8 cellular contexts compared by ENCODE assay signal in the genomic region with DNA sequence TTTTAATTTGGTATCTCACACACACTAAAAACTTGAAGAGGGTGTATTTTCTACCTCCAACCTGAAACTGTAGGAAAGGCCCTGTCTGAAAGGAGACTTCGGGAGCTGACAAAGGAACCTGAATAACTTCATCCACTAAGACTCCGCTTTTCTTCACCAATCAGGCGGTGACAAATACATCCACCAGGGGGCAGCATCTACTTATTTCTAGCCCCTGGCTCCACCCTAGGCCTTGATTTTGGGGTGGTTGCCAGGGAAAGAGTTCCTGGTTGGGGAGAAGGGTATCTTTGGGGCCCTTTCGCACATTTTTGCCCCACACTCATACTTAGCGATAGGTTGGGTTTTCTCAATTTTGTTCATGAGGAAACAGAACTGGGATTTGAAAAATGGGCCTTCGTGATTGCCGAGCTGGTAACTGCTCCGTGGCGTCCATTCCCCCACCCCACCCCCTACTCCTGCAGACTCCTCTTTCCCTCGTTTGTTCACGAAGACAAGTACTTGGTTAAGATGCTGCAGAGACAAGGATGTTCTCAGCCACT. TPM values are rescaled to one million over a fixed set of nuclear protein-coding genes. Genes with fewer than 3 reads are reported as not detected.
A peak's percentile ranks its signal among the peaks of the same experiment; 100 is the strongest.
DNase-seq lines count a peak whose midpoint lies in the region; ATAC-seq and TF ChIP-seq lines count a peak whose summit lies in the region.

No MANE protein-coding gene starts in this region.

- peak; percentile 72 for ATAC-seq in SK-N-SH treated with all-trans-retinoic acid at 6 μM for 48 hours
- no peak for ATAC-seq in GM21528 (IDR thresholded peaks at IDR 0.05; ENCODE audit: low FRiP score, unreplicated experiment)

- no peaks in the 10 kb centered on the region for H3K9me3 Mint-ChIP-seq in activated naive CD4-positive, alpha-beta T cell treated with anti-CD3 and anti-CD28 coated beads, Interleukin-2, amount 50 U/mL, for 24 hours
- no peaks in the 10 kb centered on the region for H3K9me3 Mint-ChIP-seq in osteocyte (ENCODE audit: unreplicated experiment)

- TF ChIP-seq CTCF in NB4 (IDR thresholded peaks at IDR 0.05; ENCODE audit: low read depth, low read length) (peak; percentile 77), osteocyte (IDR thresholded peaks at IDR 0.05) (peak; percentile 95), testis (IDR thresholded peaks at IDR 0.05) (peak; percentile 96 to 99 (median 99))

- peaks cover 5% of the 10 kb centered on the region for H3K4me1 ChIP-seq in testis

- no peak overlapping the region for H3K4me3 Mint-ChIP-seq in activated naive CD4-positive, alpha-beta T cell treated with anti-CD3 and anti-CD28 coated beads, Interleukin-2, amount 50 U/mL, for 24 hours
- H3K4me3 Mint-ChIP-seq in osteocyte (ENCODE audit: unreplicated experiment) = no peak overlapping the region

- peak overlapping the region; percentile 62 for H3K27ac Mint-ChIP-seq in activated naive CD4-positive, alpha-beta T cell treated with anti-CD3 and anti-CD28 coated beads, Interleukin-2, amount 50 U/mL, for 24 hours
- H3K27ac Mint-ChIP-seq in osteocyte (ENCODE audit: unreplicated experiment) = peak overlapping the region; percentile 71

- intact Hi-C loops in testis (cut with DNase I; ENCODE audit: low total_unique reads) = loop anchor here (2.0 kb wide), 1 partner anchor 89 kb away; a partner anchor contains a TSS

- no peaks in the 10 kb centered on the region for H3K9me3 ChIP-seq in testis

- H3K27ac ChIP-seq in testis = peak overlapping the region; percentile 7 to 36

- no peak for TF ChIP-seq POLR2A in NB4 (IDR thresholded peaks at IDR 0.05; ENCODE audit: extremely low read depth, insufficient read length)
- TF ChIP-seq POLR2A in testis (IDR thresholded peaks at IDR 0.05) = no peak

- peaks cover 30% of the 10 kb centered on the region for H3K4me1 Mint-ChIP-seq in activated naive CD4-positive, alpha-beta T cell treated with anti-CD3 and anti-CD28 coated beads, Interleukin-2, amount 50 U/mL, for 24 hours
- H3K4me1 Mint-ChIP-seq in osteocyte (ENCODE audit: unreplicated experiment) = peaks cover 17% of the 10 kb centered on the region

- WGBS in testis, 2 donors = 21 to 22% methylated on average over 11 of the region's 11 CpGs

- DNase-seq in EL (peak; percentile 89), NB4 (ENCODE audit: low read depth) (peak; percentile 85), globus pallidus (ENCODE audit: low spot score) (peak; percentile 90), osteocyte (ENCODE audit: extremely low spot score, unreplicated experiment) (peak; percentile 95), testis (peak; percentile 97)

- no peaks in the 10 kb centered on the region for H3K27me3 ChIP-seq in testis

- H3K36me3 Mint-ChIP-seq in activated naive CD4-positive, alpha-beta T cell treated with anti-CD3 and anti-CD28 coated beads, Interleukin-2, amount 50 U/mL, for 24 hours = no peaks in the 10 kb centered on the region
- no peaks in the 10 kb centered on the region for H3K36me3 Mint-ChIP-seq in osteocyte (ENCODE audit: unreplicated experiment)

- H3K27me3 Mint-ChIP-seq in activated naive CD4-positive, alpha-beta T cell treated with anti-CD3 and anti-CD28 coated beads, Interleukin-2, amount 50 U/mL, for 24 hours = no peaks in the 10 kb centered on the region
- H3K27me3 Mint-ChIP-seq in osteocyte (ENCODE audit: unreplicated experiment) = no peaks in the 10 kb centered on the region

- no peaks in the 10 kb centered on the region for H3K36me3 ChIP-seq in testis (ENCODE audit: low read depth, missing control alignments)

- H3K4me3 ChIP-seq in NB4 (ENCODE audit: low read depth, low read length) = no peak overlapping the region
- H3K4me3 ChIP-seq in testis = peak overlapping the region in 1 of 2 donors; percentile 47

TF ChIP-seq in SK-N-SH treated with all-trans-retinoic acid at 6 μM for 48 hours, 23 proteins besides CTCF, POLR2A, EP300 and RAD21:
- TF ChIP-seq ISL1 (CRISPR knock-in tag; IDR thresholded peaks at IDR 0.05) (no peak), GLIS3 (CRISPR knock-in tag; IDR thresholded peaks at IDR 0.05) (no peak), TCF4 (CRISPR knock-in tag; IDR thresholded peaks at IDR 0.05; ENCODE audit: borderline replicate concordance) (no peak), ZFP3 (CRISPR knock-in tag; IDR thresholded peaks at IDR 0.05) (no peak), ZNF70 (CRISPR knock-in tag; IDR thresholded peaks at IDR 0.05) (no peak), RARB (CRISPR knock-in tag; IDR thresholded peaks at IDR 0.05) (no peak), PPARA (CRISPR knock-in tag; IDR thresholded peaks at IDR 0.05; ENCODE audit: borderline replicate concordance) (no peak), ZFP30 (CRISPR knock-in tag; IDR thresholded peaks at IDR 0.05) (no peak), ZNF565 (CRISPR knock-in tag; conservative IDR thresholded peaks at IDR 0.05; ENCODE audit: low read depth) (no peak)
- TF ChIP-seq, protein P1, sequence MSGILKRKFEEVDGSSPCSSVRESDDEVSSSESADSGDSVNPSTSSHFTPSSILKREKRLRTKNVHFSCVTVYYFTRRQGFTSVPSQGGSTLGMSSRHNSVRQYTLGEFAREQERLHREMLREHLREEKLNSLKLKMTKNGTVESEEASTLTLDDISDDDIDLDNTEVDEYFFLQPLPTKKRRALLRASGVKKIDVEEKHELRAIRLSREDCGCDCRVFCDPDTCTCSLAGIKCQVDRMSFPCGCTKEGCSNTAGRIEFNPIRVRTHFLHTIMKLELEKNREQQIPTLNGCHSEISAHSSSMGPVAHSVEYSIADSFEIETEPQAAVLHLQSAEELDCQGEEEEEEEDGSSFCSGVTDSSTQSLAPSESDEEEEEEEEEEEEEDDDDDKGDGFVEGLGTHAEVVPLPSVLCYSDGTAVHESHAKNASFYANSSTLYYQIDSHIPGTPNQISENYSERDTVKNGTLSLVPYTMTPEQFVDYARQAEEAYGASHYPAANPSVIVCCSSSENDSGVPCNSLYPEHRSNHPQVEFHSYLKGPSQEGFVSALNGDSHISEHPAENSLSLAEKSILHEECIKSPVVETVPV (CRISPR knock-in tag; IDR thresholded peaks at IDR 0.05) = no peak
- TF ChIP-seq, protein P2, sequence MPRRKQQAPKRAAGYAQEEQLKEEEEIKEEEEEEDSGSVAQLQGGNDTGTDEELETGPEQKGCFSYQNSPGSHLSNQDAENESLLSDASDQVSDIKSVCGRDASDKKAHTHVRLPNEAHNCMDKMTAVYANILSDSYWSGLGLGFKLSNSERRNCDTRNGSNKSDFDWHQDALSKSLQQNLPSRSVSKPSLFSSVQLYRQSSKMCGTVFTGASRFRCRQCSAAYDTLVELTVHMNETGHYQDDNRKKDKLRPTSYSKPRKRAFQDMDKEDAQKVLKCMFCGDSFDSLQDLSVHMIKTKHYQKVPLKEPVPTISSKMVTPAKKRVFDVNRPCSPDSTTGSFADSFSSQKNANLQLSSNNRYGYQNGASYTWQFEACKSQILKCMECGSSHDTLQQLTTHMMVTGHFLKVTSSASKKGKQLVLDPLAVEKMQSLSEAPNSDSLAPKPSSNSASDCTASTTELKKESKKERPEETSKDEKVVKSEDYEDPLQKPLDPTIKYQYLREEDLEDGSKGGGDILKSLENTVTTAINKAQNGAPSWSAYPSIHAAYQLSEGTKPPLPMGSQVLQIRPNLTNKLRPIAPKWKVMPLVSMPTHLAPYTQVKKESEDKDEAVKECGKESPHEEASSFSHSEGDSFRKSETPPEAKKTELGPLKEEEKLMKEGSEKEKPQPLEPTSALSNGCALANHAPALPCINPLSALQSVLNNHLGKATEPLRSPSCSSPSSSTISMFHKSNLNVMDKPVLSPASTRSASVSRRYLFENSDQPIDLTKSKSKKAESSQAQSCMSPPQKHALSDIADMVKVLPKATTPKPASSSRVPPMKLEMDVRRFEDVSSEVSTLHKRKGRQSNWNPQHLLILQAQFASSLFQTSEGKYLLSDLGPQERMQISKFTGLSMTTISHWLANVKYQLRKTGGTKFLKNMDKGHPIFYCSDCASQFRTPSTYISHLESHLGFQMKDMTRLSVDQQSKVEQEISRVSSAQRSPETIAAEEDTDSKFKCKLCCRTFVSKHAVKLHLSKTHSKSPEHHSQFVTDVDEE (CRISPR knock-in tag; IDR thresholded peaks at IDR 0.05) = no peak

RNA-seq across cellular contexts. Expression of a gene that starts 4.8 kb away (rescaled TPM):
- total RNA-seq in osteocyte = 17.2 and 19.3 TPM in 2 replicates
- total RNA-seq in testis = 10 to 100 TPM; 26.5 to 45.6 TPM
- polyA plus RNA-seq in testis (ENCODE audit: insufficient read depth, low read depth, low replicate concordance) = 48.2 TPM
